In genomic region chr9:125910286-125910685, GRCh38 we compare ENCODE assay signal across 21 cellular contexts.
"Had no signal": no experiment of that assay in that cellular context is flagged by ENCODE, and none has a peak within 500 bp of the region (broad histone marks: within the 10 kb centered on the region; RNA-seq: fewer than 3 reads in every experiment).

No MANE protein-coding gene starts in this region.

- DNase-seq: activated CD4-positive, alpha-beta T cell treated with anti-CD3 and anti-CD28 coated beads for 1 hour; activated CD4-positive, alpha-beta T cell treated with anti-CD3 and anti-CD28 coated beads, Interleukin-2, amount 10 ng/mL, durations not matched to agents 7 days and 5 days; activated CD8-positive, alpha-beta T cell treated with anti-CD3 and anti-CD28 coated beads for 36 hours; activated naive CD8-positive, alpha-beta T cell treated with anti-CD3 and anti-CD28 coated beads, Interleukin-2, amount 50 U/mL, for 24 hours; activated T-cell treated with anti-CD3 and anti-CD28 coated beads, Interleukin-2, amount 50 U/mL, for 48 hours; amygdala; endodermal cell; foreskin fibroblast; heart left ventricle; hypothalamus; immature natural killer cell; kidney; naive B cell; nephron progenitor cell; ovary; retina; stimulated activated CD4-positive, alpha-beta T cell treated with anti-CD3 and anti-CD28 coated beads, Interleukin-12 subunit alpha, Interleukin-12 subunit beta, amount 100 ng/mL, for 4 hours; stimulated activated CD4-positive, alpha-beta T cell treated with anti-CD3 and anti-CD28 coated beads, Interleukin-4, amount 100 ng/mL, for 1 hour; stimulated activated naive CD8-positive, alpha-beta T cell treated with anti-CD3 and anti-CD28 coated beads, Interleukin-15, Interleukin-2, amounts not matched to agents 100 U/mL and 50 U/mL, for 24 hours; testis; transverse colon had no signal
